ENCODE assay signal across 25 cellular contexts in genomic region chr12:28156804-28157203, GRCh38.
"Had no signal": no experiment of that assay in that cellular context is flagged by ENCODE, and none has a peak within 500 bp of the region (broad histone marks: within the 10 kb centered on the region; RNA-seq: fewer than 3 reads in every experiment).

No MANE protein-coding gene starts in this region.

- ATAC-seq: activated T-cell treated with anti-CD3 and anti-CD28 coated beads, Interleukin-2, amount 50 U/mL, for 4 hours; Panc1; Right ventricle myocardium inferior had no signal

- DNase-seq: activated CD4-positive, alpha-beta memory T cell treated with anti-CD3 and anti-CD28 coated beads for 36 hours; activated CD4-positive, alpha-beta T cell treated with anti-CD3 and anti-CD28 coated beads, Interleukin-2, amount 10 ng/mL, durations not matched to agents 7 days and 5 days; activated CD4-positive, CD25-positive, alpha-beta regulatory T cell; activated CD8-positive, alpha-beta memory T cell treated with anti-CD3 and anti-CD28 coated beads for 24 hours; activated effector memory CD4-positive, alpha-beta T cell treated with anti-CD3 and anti-CD28 coated beads, Interleukin-2, amount 50 U/mL, for 16 hours; activated naive CD4-positive, alpha-beta T cell treated with anti-CD3 and anti-CD28 coated beads for 36 hours; activated T-cell treated with anti-CD3 and anti-CD28 coated beads, Interleukin-2, amount 50 U/mL, for 4 hours; amygdala; cortex of kidney; NCI-H1092 treated with DMSO at 0.1 percent for 48 hours; NCI-H1417 treated with DMSO at 0.1 percent for 48 hours; NCI-H1694; NCI-H2029; NCI-H2107; NCI-H510A treated with DMSO at 0.1 percent for 48 hours; NCI-H69; NK-92 treated with Interleukin-12 subunit alpha and Interleukin-12 subunit beta, amount 100 ng/mL, for 24 hours; OCI-M1; RPMI8226; T-helper 2 cell; T1000 had no signal

- FAIRE-seq: astrocyte had no signal

- H3K27ac ChIP-seq: VCaP had no signal
